ENCODE assay signal across 19 cellular contexts in the genomic region with DNA sequence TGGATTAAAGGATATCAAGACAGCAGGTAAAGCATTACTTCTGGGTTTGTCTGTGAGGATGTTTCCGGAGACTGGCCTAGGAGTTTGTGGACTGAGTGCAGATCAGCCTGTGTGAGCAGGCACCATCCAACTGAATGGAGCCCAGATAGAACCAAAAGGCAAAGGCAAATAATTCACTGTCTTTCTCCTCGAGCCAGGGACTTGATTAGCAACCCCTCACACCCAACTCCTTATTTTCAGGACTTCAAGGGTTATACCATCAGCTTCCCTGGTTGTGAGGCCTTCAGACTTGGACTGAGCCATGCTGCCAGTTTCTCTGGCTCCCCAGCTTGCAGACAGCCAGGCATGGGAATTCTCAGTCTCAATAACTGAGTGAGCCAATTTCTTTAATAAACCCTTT. TPM values are rescaled to one million over a fixed set of nuclear protein-coding genes. Genes with fewer than 3 reads are reported as not detected.
DNase-seq lines count a peak whose midpoint lies in the region; ATAC-seq, FAIRE-seq and TF ChIP-seq lines count a peak whose summit lies in the region.
"Had no signal": no experiment of that assay in that cellular context is flagged by ENCODE, and none has a peak within 500 bp of the region (broad histone marks: within the 10 kb centered on the region; RNA-seq: fewer than 3 reads in every experiment).

No MANE protein-coding gene starts in this region.

- peaks cover 9% of the 10 kb centered on the region for H3K4me1 Mint-ChIP-seq in activated T-cell treated with anti-CD3 and anti-CD28 coated beads, Interleukin-2, amount 50 U/mL, for 24 hours (ENCODE audit: low read depth)
- H3K4me1 Mint-ChIP-seq: GM23338 had no signal

- H3K9me2 ChIP-seq in hepatocyte (replicated peaks; ENCODE audit: insufficient read depth), result no peaks in the 10 kb centered on the region

- H3K27ac Mint-ChIP-seq in activated T-cell treated with anti-CD3 and anti-CD28 coated beads, Interleukin-2, amount 50 U/mL, for 24 hours, result peak overlapping the region; percentile 66
- H3K27ac Mint-ChIP-seq: CD4-positive, alpha-beta memory T cell; GM23338 had no signal

- no peak for FAIRE-seq in GM12891 (lab: Jason Lieb, UNC)
- FAIRE-seq: A549, D721Med had no signal

- peaks cover 15% of the 10 kb centered on the region for H3K79me2 ChIP-seq in hepatocyte

- peak overlapping the region; percentile 33 for H3K27ac ChIP-seq in hepatocyte
- H3K27ac ChIP-seq: A549, C4-2B, HL-60 had no signal

- no peaks in the 10 kb centered on the region for H3K9me3 ChIP-seq in hepatocyte (ENCODE audit: low read depth)
- H3K9me3 ChIP-seq: A549, BE2C had no signal

- H3K4me1 ChIP-seq in hepatocyte (ENCODE audit: insufficient read depth), result peaks cover 4% of the 10 kb centered on the region
- H3K4me1 ChIP-seq: A549, BE2C had no signal

- DNase-seq in activated T-cell treated with anti-CD3 and anti-CD28 coated beads, Interleukin-2, amount 50 U/mL, for 24 hours, result no peak
- DNase-seq in activated T-cell treated with anti-CD3 and anti-CD28 coated beads, Interleukin-2, amount 50 U/mL, for 48 hours, result no peak
- DNase-seq in GM12891 (ENCODE audit: insufficient read length, low spot score) (no peak), NCI-H69 (lab: John Stamatoyannopoulos, UW) (peak; percentile 11), hepatocyte (ENCODE audit: low spot score) (no peak), NCI-H2081 treated with DMSO at 0.1 percent for 48 hours (lab: John Stamatoyannopoulos, UW) (no peak)
- DNase-seq: BE2C; CD4-positive, alpha-beta memory T cell; COR-L47; DMS53; GF-D8; H7; KBM-7 had no signal

- WGBS in hepatocyte (ENCODE audit: low lambda C conversion rate, missing lambda C conversion rate), result 84% methylated on average over 2 of the region's 2 CpGs

- no peaks in the 10 kb centered on the region for H3K36me3 ChIP-seq in hepatocyte (replicated peaks; ENCODE audit: insufficient read depth, low read depth)

- H3K27me3 Mint-ChIP-seq in activated T-cell treated with anti-CD3 and anti-CD28 coated beads, Interleukin-2, amount 50 U/mL, for 24 hours, result no peaks in the 10 kb centered on the region
- H3K27me3 Mint-ChIP-seq: CD4-positive, alpha-beta memory T cell had no signal

- H3K4me3 ChIP-seq in hepatocyte, result no peak overlapping the region
- H3K4me3 ChIP-seq: A549, GM23338 had no signal

- H3K27me3 ChIP-seq in hepatocyte, result no peaks in the 10 kb centered on the region
- H3K27me3 ChIP-seq: BE2C had no signal

- no peak overlapping the region for H3K4me3 Mint-ChIP-seq in activated T-cell treated with anti-CD3 and anti-CD28 coated beads, Interleukin-2, amount 50 U/mL, for 24 hours
- H3K4me3 Mint-ChIP-seq: GM23338 had no signal

- no peak for TF ChIP-seq CTCF in hepatocyte (IDR thresholded peaks at IDR 0.05; ENCODE audit: poor library complexity)

- H2AFZ ChIP-seq in hepatocyte, result no peak overlapping the region
- H2AFZ ChIP-seq: GM23338 had no signal

- H3K36me3 Mint-ChIP-seq in activated T-cell treated with anti-CD3 and anti-CD28 coated beads, Interleukin-2, amount 50 U/mL, for 24 hours (ENCODE audit: low read depth), result peaks cover 68% of the 10 kb centered on the region

- TF ChIP-seq POLR2A in GM12891 (IDR thresholded peaks at IDR 0.05; ENCODE audit: low read depth, low read length), result peak; percentile 57

- ATAC-seq in HG03342 (IDR thresholded peaks at IDR 0.05; ENCODE audit: unreplicated experiment), result no peak
- ATAC-seq: A549, GM23338 had no signal

- no peak overlapping the region for H3K4me2 ChIP-seq in hepatocyte
- H3K4me2 ChIP-seq: A549, GM23338 had no signal

- H3K9me3 Mint-ChIP-seq in activated T-cell treated with anti-CD3 and anti-CD28 coated beads, Interleukin-2, amount 50 U/mL, for 24 hours, result no peaks in the 10 kb centered on the region
- H3K9me3 Mint-ChIP-seq: CD4-positive, alpha-beta memory T cell; GM23338 had no signal

- H4K20me1 ChIP-seq in hepatocyte (ENCODE audit: insufficient read depth, poor library complexity, severe bottlenecking), result peaks cover 11% of the 10 kb centered on the region

TF ChIP-seq in GM12891, 5 proteins besides CTCF, POLR2A, EP300 and RAD21:
- TF ChIP-seq PAX5 (IDR thresholded peaks at IDR 0.05; ENCODE audit: insufficient read depth, low read length, severe bottlenecking) (no peak), TAF1 (IDR thresholded peaks at IDR 0.05; ENCODE audit: low read depth, low read length) (no peak), POLR2AphosphoS5 (IDR thresholded peaks at IDR 0.05; ENCODE audit: low read depth, low read length) (peak; percentile 76), POU2F2 (IDR thresholded peaks at IDR 0.05; ENCODE audit: low read depth, low read length) (no peak), SPI1 (IDR thresholded peaks at IDR 0.05; ENCODE audit: low read depth, low read length) (no peak)

RNA-seq across cellular contexts. Expression of a gene that starts 19.3 kb away (rescaled TPM):
- polyA plus RNA-seq in GM12891 (2012; ENCODE audit: low read depth, missing spikeins), result 295 TPM
- total RNA-seq in hepatocyte, result 252 and 261 TPM in 2 replicates
- 398 and 399 TPM in 2 replicates for polyA plus RNA-seq in hepatocyte

RNA-seq across cellular contexts. Expression of a gene that starts 20.4 kb away (rescaled TPM):
- polyA plus RNA-seq in GM12891 (2012; ENCODE audit: low read depth, missing spikeins), result 11.2 TPM
- total RNA-seq in hepatocyte, result 15.5 and 22.8 TPM in 2 replicates
- 19.7 and 20.2 TPM in 2 replicates for polyA plus RNA-seq in hepatocyte

RNA-seq across cellular contexts. Expression of a gene that starts 50.6 kb away (rescaled TPM):
- polyA plus RNA-seq in GM12891 (2012; ENCODE audit: low read depth, missing spikeins), result 67.6 TPM
- 75.0 and 77.8 TPM in 2 replicates for total RNA-seq in hepatocyte
- 64.0 and 65.2 TPM in 2 replicates for polyA plus RNA-seq in hepatocyte
